In genomic region chr4:20319785-20320184, GRCh38 we compare ENCODE assay signal across 23 cellular contexts.
A peak's percentile ranks its signal among the peaks of the same experiment; 100 is the strongest.
DNase-seq lines count a peak whose midpoint lies in the region; ATAC-seq and TF ChIP-seq lines count a peak whose summit lies in the region.
"Had no signal": no experiment of that assay in that cellular context is flagged by ENCODE, and none has a peak within 500 bp of the region (broad histone marks: within the 10 kb centered on the region; RNA-seq: fewer than 3 reads in every experiment).

No MANE protein-coding gene starts in this region.

- H4K20me1 ChIP-seq in KMS-11 (ENCODE audit: insufficient read depth) = no peaks in the 10 kb centered on the region

- H3K9ac ChIP-seq in KMS-11 = no peak overlapping the region

- peaks cover 24% of the 10 kb centered on the region for H3K4me1 Mint-ChIP-seq in mesothelial cell of epicardium
- H3K4me1 Mint-ChIP-seq in T-cell = no peaks in the 10 kb centered on the region
- H3K4me1 Mint-ChIP-seq: CD4-positive, CD25-positive, alpha-beta regulatory T cell; IgD-negative memory B cell had no signal

- H3K36me3 Mint-ChIP-seq in mesothelial cell of epicardium (no peaks in the 10 kb centered on the region), T-cell (no peaks in the 10 kb centered on the region)
- H3K36me3 Mint-ChIP-seq: CD4-positive, CD25-positive, alpha-beta regulatory T cell; IgD-negative memory B cell had no signal

- H3K4me1 ChIP-seq in KMS-11 (ENCODE audit: low read depth, poor library complexity, severe bottlenecking) = peaks cover 63% of the 10 kb centered on the region
- H3K4me1 ChIP-seq: BE2C had no signal

- H3K4me3 Mint-ChIP-seq in mesothelial cell of epicardium (no peak overlapping the region), T-cell (no peak overlapping the region)
- H3K4me3 Mint-ChIP-seq: CD4-positive, CD25-positive, alpha-beta regulatory T cell; GM23338; IgD-negative memory B cell had no signal

- TF ChIP-seq CTCF in KMS-11 (conservative IDR thresholded peaks at IDR 0.05; ENCODE audit: low read depth, low read length) (no peak), dorsolateral prefrontal cortex (IDR thresholded peaks at IDR 0.05 in 54 of 56, conservative IDR thresholded peaks at IDR 0.05 in 2 of 56; ENCODE audit: low read depth in 1 of 56, partially characterized antibody in 56 of 56) (no peak), mesothelial cell of epicardium (IDR thresholded peaks at IDR 0.05; ENCODE audit: unreplicated experiment) (no peak), omental fat pad (IDR thresholded peaks at IDR 0.05) (no peak)

- intact Hi-C loops in dorsolateral prefrontal cortex (cut with DNase I) = loop anchor here in 1 of 2 donors (5.0 kb wide), 1 partner anchor 38 kb away; no protein-coding TSS in a partner anchor

- no peaks in the 10 kb centered on the region for H3K9me3 Mint-ChIP-seq in mesothelial cell of epicardium
- peaks cover 0 to 3% (median 3%) of the 10 kb centered on the region in 3 donors for H3K9me3 Mint-ChIP-seq in T-cell
- H3K9me3 Mint-ChIP-seq: GM23338 had no signal

- no peak overlapping the region for H3K4me3 ChIP-seq in KMS-11 (IDR thresholded peaks at IDR 0.05; ENCODE audit: insufficient read depth, low read depth, low read length)
- peak overlapping the region in 1 of 59 donors; percentile 7 for H3K4me3 ChIP-seq in dorsolateral prefrontal cortex
- H3K4me3 ChIP-seq: GM23338, MG63 had no signal

- H3K4me2 ChIP-seq in KMS-11 = peak overlapping the region; percentile 68
- H3K4me2 ChIP-seq: GM23338 had no signal

- H2AFZ ChIP-seq in KMS-11 (ENCODE audit: low read depth) = 0 out of 2 replicates have a peak overlapping the region, but pooled peaks have one; percentile 67
- H2AFZ ChIP-seq: GM23338 had no signal

- no peak for ATAC-seq in omental fat pad (ENCODE audit: low FRiP score)
- ATAC-seq in T-cell (replicated peaks in 1 of 4) = no peak
- ATAC-seq: GM23338, Right ventricle myocardium inferior had no signal

- DNase-seq in dorsolateral prefrontal cortex (no peak), kidney tubule cell (ENCODE audit: low spot score) (peak; percentile 21), renal cortical epithelial cell (ENCODE audit: low read depth) (peak; percentile 65), mesothelial cell of epicardium (ENCODE audit: low spot score in 2 of 2, unreplicated experiment in 2 of 2) (no peak), HPDE6-E6E7 (ENCODE audit: extremely low spot score) (no peak), omental fat pad (ENCODE audit: low spot score) (no peak), T-cell (no peak)
- DNase-seq: BE2C; CD4-positive, CD25-positive, alpha-beta regulatory T cell; COR-L47; DMS 273 treated with DMSO at 0.1 percent for 48 hours; DND-41; HCEC 1CT; Kasumi-1; MG63; NCI-H1048; NCI-H1436; NCI-H1930; NCI-H2171 had no signal

- H3K27ac Mint-ChIP-seq in mesothelial cell of epicardium (no peak overlapping the region), T-cell (no peak overlapping the region)
- H3K27ac Mint-ChIP-seq: CD4-positive, CD25-positive, alpha-beta regulatory T cell; GM23338; IgD-negative memory B cell had no signal

- no peaks in the 10 kb centered on the region for H3K36me3 ChIP-seq in KMS-11 (ENCODE audit: insufficient read depth)
- H3K36me3 ChIP-seq: BE2C, MG63 had no signal

- H3K79me2 ChIP-seq in KMS-11 (ENCODE audit: insufficient read depth, low read depth) = no peaks in the 10 kb centered on the region

- POLR2A ChIA-PET in T-cell (lab: Charles Lee) = no interaction called here

- H3K27me3 ChIP-seq in KMS-11 (ENCODE audit: insufficient read depth, low read depth) (no peaks in the 10 kb centered on the region), dorsolateral prefrontal cortex (no peaks in the 10 kb centered on the region)
- H3K27me3 ChIP-seq: MG63 had no signal

- peak overlapping the region; percentile 90; the same call in 1 of the 2 replicates for H3K27ac ChIP-seq in KMS-11
- H3K27ac ChIP-seq in dorsolateral prefrontal cortex = peak overlapping the region; percentile 52 to 99 (median 92)

- H3K27me3 Mint-ChIP-seq in mesothelial cell of epicardium (ENCODE audit: low read depth) (no peaks in the 10 kb centered on the region), T-cell (no peaks in the 10 kb centered on the region)
- H3K27me3 Mint-ChIP-seq: CD4-positive, CD25-positive, alpha-beta regulatory T cell; IgD-negative memory B cell had no signal

- CTCF ChIA-PET in T-cell (lab: Charles Lee) = no interaction called here

Comparison
In these comparisons a context has a peak if more than half of its experiments do, and no peak if none do; other contexts are left out.
1. DNase-seq: peak in kidney tubule cell (single experiment) and renal cortical epithelial cell (single experiment); none in dorsolateral prefrontal cortex (0 of 10), mesothelial cell of epicardium (0 of 2), HPDE6-E6E7 (single experiment), omental fat pad (single experiment) and T-cell (0 of 34).